ENCODE assay signal across 10 cellular contexts in genomic region chr12:94157891-94158495, GRCh38. TPM values are rescaled to one million over a fixed set of nuclear protein-coding genes. Genes with fewer than 3 reads are reported as not detected.
DNase-seq lines count a peak whose midpoint lies in the region; ATAC-seq, FAIRE-seq and TF ChIP-seq lines count a peak whose summit lies in the region.
"Had no signal": no experiment of that assay in that cellular context is flagged by ENCODE, and none has a peak within 500 bp of the region (broad histone marks: within the 10 kb centered on the region; RNA-seq: fewer than 3 reads in every experiment).

No MANE protein-coding gene starts in this region.

- H3K4me1 Mint-ChIP-seq in effector memory CD8-positive, alpha-beta T cell (ENCODE audit: low read depth in 2 of 2): peaks cover 29 to 34% of the 10 kb centered on the region in 2 donors

- FAIRE-seq in GM12892 (lab: Jason Lieb, UNC): peak; percentile 99

- ATAC-seq in GM21390 (IDR thresholded peaks at IDR 0.05; ENCODE audit: unreplicated experiment): peak; percentile 81
- peak; percentile 74 for ATAC-seq in HG03521 (IDR thresholded peaks at IDR 0.05; ENCODE audit: unreplicated experiment)
- peak; percentile 32 for ATAC-seq in effector memory CD8-positive, alpha-beta T cell (replicated peaks)

- H3K4me3 Mint-ChIP-seq in effector memory CD8-positive, alpha-beta T cell: peak overlapping the region in 1 of 2 donors; percentile 13
- H3K4me3 Mint-ChIP-seq: activated naive CD8-positive, alpha-beta T cell treated with anti-CD3 and anti-CD28 coated beads for 36 hours had no signal

- H3K27ac Mint-ChIP-seq in effector memory CD8-positive, alpha-beta T cell: no peak overlapping the region
- H3K27ac Mint-ChIP-seq: activated naive CD8-positive, alpha-beta T cell treated with anti-CD3 and anti-CD28 coated beads for 36 hours had no signal

- H3K27me3 Mint-ChIP-seq in effector memory CD8-positive, alpha-beta T cell: no peaks in the 10 kb centered on the region
- H3K27me3 Mint-ChIP-seq: activated naive CD8-positive, alpha-beta T cell treated with anti-CD3 and anti-CD28 coated beads for 36 hours had no signal

- TF ChIP-seq POLR2A in GM12892 (IDR thresholded peaks at IDR 0.05; ENCODE audit: low read depth, low read length) (peak; percentile 40; the same call in 1 of the 2 replicates), erythroblast (IDR thresholded peaks at IDR 0.05; ENCODE audit: low read length) (no peak)

- DNase-seq in GM12892 (ENCODE audit: insufficient read length): peak; percentile 32
- DNase-seq in effector memory CD8-positive, alpha-beta T cell: no peak
- DNase-seq in HPDE6-E6E7 (ENCODE audit: extremely low spot score): no peak
- no peak for DNase-seq in hypothalamus (lab: John Stamatoyannopoulos, UW)
- DNase-seq in erythroblast (lab: John Stamatoyannopoulos, UW): no peak
- DNase-seq in ecto neural progenitor cell (ENCODE audit: low spot score): no peak
- DNase-seq: activated naive CD8-positive, alpha-beta T cell treated with anti-CD3 and anti-CD28 coated beads for 36 hours; heart right ventricle had no signal

- no peaks in the 10 kb centered on the region for H3K36me3 Mint-ChIP-seq in effector memory CD8-positive, alpha-beta T cell (ENCODE audit: insufficient read depth)
- H3K36me3 Mint-ChIP-seq: activated naive CD8-positive, alpha-beta T cell treated with anti-CD3 and anti-CD28 coated beads for 36 hours had no signal

- H3K9me3 Mint-ChIP-seq in effector memory CD8-positive, alpha-beta T cell: no peaks in the 10 kb centered on the region
- H3K9me3 Mint-ChIP-seq: activated naive CD8-positive, alpha-beta T cell treated with anti-CD3 and anti-CD28 coated beads for 36 hours had no signal

RNA-seq across cellular contexts. Expression of gene PLXNC1, which starts 9.6 kb away (rescaled TPM):
- 14.3 TPM for polyA plus RNA-seq in GM12892 (2012; ENCODE audit: missing spikeins)
